ENCODE assay signal across 8 cellular contexts in the genomic region with DNA sequence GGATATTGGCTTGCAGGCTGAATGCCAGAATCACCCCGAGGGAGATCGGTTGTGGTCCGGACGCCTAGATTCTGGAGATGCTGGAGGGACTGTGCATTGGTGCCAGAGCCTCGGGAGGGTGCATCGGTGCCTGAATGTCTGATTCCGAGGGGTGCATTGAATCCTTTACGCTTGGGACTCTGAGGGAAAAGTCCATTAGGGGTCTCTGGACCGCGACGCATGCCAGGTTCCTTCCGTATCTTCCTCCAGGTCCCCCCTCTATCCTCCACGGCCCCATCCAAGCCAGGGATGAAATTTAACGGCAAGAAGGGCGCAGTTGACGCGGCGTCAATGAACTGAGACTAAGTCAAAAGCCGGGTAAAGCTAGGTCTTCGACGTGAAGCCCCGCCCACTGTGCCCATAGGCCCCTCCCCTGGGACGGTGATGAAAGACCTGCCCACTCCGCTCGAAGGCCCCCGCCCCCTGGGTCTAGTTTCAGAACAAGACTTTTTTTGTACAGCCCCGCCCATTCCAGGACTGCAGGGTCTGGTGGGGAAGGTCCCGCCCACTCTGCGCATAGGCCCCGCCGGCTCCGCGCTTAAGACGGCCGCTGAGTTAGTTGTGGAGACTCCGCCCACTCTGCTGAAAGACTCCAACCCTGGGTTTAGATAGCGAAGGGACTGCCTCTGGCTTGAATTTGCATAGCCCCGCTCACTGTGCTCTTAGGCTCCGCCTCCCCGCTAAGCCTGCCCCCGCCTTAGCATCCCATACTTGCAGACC. TPM values are rescaled to one million over a fixed set of nuclear protein-coding genes. Genes with fewer than 3 reads are reported as not detected.
DNase-seq lines count a peak whose midpoint lies in the region; ATAC-seq and TF ChIP-seq lines count a peak whose summit lies in the region.

No MANE protein-coding gene starts in this region.

- peak overlapping the region; percentile 94 for H3K27ac Mint-ChIP-seq in activated naive CD8-positive, alpha-beta T cell treated with anti-CD3 and anti-CD28 coated beads, Interleukin-2, amount 50 U/mL, for 24 hours

- H3K4me1 Mint-ChIP-seq in activated naive CD8-positive, alpha-beta T cell treated with anti-CD3 and anti-CD28 coated beads, Interleukin-2, amount 50 U/mL, for 24 hours, result peaks cover 22% of the 10 kb centered on the region

- H3K4me1 ChIP-seq in ovary (ENCODE audit: insufficient read depth), result peaks cover 5% of the 10 kb centered on the region
- H3K4me1 ChIP-seq in thymus (ENCODE audit: control insufficient read depth, insufficient read depth, low read length), result peaks cover 2% of the 10 kb centered on the region

- WGBS in ovary, 3 donors, result 0 to 1% (median 0%) methylated on average over 41 of the region's 41 CpGs
- WGBS in thymus, result 2% methylated on average over 41 of the region's 41 CpGs

- DNase-seq in GM03348 (ENCODE audit: low spot score) (peak; percentile 98), NCI-H1105 (lab: John Stamatoyannopoulos, UW) (peak; percentile 99), SW 1271 (lab: John Stamatoyannopoulos, UW) (peak; percentile 69 to 91), Right ventricle myocardium superior (peak; percentile 99), ovary (peak; percentile 98 to 100 (median 100))
- DNase-seq in activated naive CD8-positive, alpha-beta T cell treated with anti-CD3 and anti-CD28 coated beads, Interleukin-2, amount 50 U/mL, for 24 hours, result peak; percentile 97

- ATAC-seq in HG02588 (IDR thresholded peaks at IDR 0.05; ENCODE audit: unreplicated experiment) (peak; percentile 42), Right ventricle myocardium superior (ENCODE audit: poor library complexity) (peak; percentile 88)
- ATAC-seq in activated naive CD8-positive, alpha-beta T cell treated with anti-CD3 and anti-CD28 coated beads, Interleukin-2, amount 50 U/mL, for 24 hours, result peak; percentile 82

- peaks cover 18% of the 10 kb centered on the region for H3K36me3 Mint-ChIP-seq in activated naive CD8-positive, alpha-beta T cell treated with anti-CD3 and anti-CD28 coated beads, Interleukin-2, amount 50 U/mL, for 24 hours (ENCODE audit: low read depth)

- no peaks in the 10 kb centered on the region for H3K27me3 Mint-ChIP-seq in activated naive CD8-positive, alpha-beta T cell treated with anti-CD3 and anti-CD28 coated beads, Interleukin-2, amount 50 U/mL, for 24 hours

- H3K9me3 ChIP-seq in ovary (no peaks in the 10 kb centered on the region), thymus (ENCODE audit: control insufficient read depth) (no peaks in the 10 kb centered on the region)

- intact Hi-C loops in Right ventricle myocardium superior (cut with DNase I) (no loop called here), ovary (cut with DNase I) (loop anchor here in 1 of 4 donors (5.0 kb wide), 1 partner anchor 64 kb away; the partner anchor contains the start of genes IRGQ and ZNF576)

- H3K9me3 Mint-ChIP-seq in activated naive CD8-positive, alpha-beta T cell treated with anti-CD3 and anti-CD28 coated beads, Interleukin-2, amount 50 U/mL, for 24 hours, result peaks cover 5% of the 10 kb centered on the region

- H3K36me3 ChIP-seq in ovary (no peaks in the 10 kb centered on the region), thymus (ENCODE audit: control insufficient read depth, insufficient read depth) (peaks cover 26% of the 10 kb centered on the region)

- peak overlapping the region; percentile 65 for H3K4me3 ChIP-seq in ovary
- peak overlapping the region; percentile 75 for H3K4me3 ChIP-seq in thymus (ENCODE audit: low read length)

- TF ChIP-seq EP300 in ovary (IDR thresholded peaks at IDR 0.05), result peak; percentile 58

- peak overlapping the region; percentile 89 for H3K4me3 Mint-ChIP-seq in activated naive CD8-positive, alpha-beta T cell treated with anti-CD3 and anti-CD28 coated beads, Interleukin-2, amount 50 U/mL, for 24 hours

- H3K27me3 ChIP-seq in ovary, result no peaks in the 10 kb centered on the region
- no peaks in the 10 kb centered on the region for H3K27me3 ChIP-seq in thymus (ENCODE audit: control insufficient read depth, insufficient read depth)

- no peak for TF ChIP-seq CTCF in ovary (IDR thresholded peaks at IDR 0.05)

- no peak for TF ChIP-seq POLR2A in ovary (IDR thresholded peaks at IDR 0.05)

- H3K27ac ChIP-seq in ovary (peak overlapping the region; percentile 5 to 74), thymus (ENCODE audit: low read depth) (peak overlapping the region; percentile 93)

RNA-seq across cellular contexts. Expression of gene ZNF575, which starts 0.7 kb away (rescaled TPM):
- total RNA-seq in Right ventricle myocardium superior (1.5 TPM), ovary (1 to 10 TPM; 1.3 to 5.9 (median 3.9) TPM)
- polyA plus RNA-seq in ovary (1 to 10 TPM; 1.2 to 1.7 TPM), thymus (2.5 TPM)

RNA-seq across cellular contexts. Expression of gene ETHE1, which starts 6.7 kb away (rescaled TPM):
- total RNA-seq in Right ventricle myocardium superior, result 14.7 TPM
- total RNA-seq in ovary, result 10 to 100 TPM; 16.1 to 28.5 (median 22.5) TPM
- polyA plus RNA-seq in ovary, result 10 to 100 TPM; 25.0 to 28.7 TPM
- polyA plus RNA-seq in thymus, result 44.8 TPM

RNA-seq across cellular contexts. Expression of gene PHLDB3, which starts 29.2 kb away (rescaled TPM):
- total RNA-seq in Right ventricle myocardium superior (6.2 TPM), ovary (10 to 100 TPM; 14.5 to 29.7 (median 21.8) TPM)
- polyA plus RNA-seq in ovary (10 to 100 TPM in 1 of 2 donors, 1 to 10 TPM in 1; 1.4 to 14.7 TPM), thymus (37.9 TPM)

RNA-seq across cellular contexts. Expression of gene XRCC1, which starts 41.6 kb away (rescaled TPM):
- total RNA-seq in Right ventricle myocardium superior (12.4 TPM), ovary (10 to 100 TPM; 19.0 to 39.9 (median 28.4) TPM)
- polyA plus RNA-seq in ovary (10 to 100 TPM; 16.8 to 37.7 TPM), thymus (23.2 TPM)

RNA-seq across cellular contexts. Expression of gene PINLYP, which starts 41.9 kb away (rescaled TPM):
- total RNA-seq in Right ventricle myocardium superior, result 0.46 TPM
- total RNA-seq in ovary, result 10 to 100 TPM; 10.6 to 22.3 (median 17.7) TPM
- 10 to 100 TPM; 25.5 to 29.9 TPM for polyA plus RNA-seq in ovary
- polyA plus RNA-seq in thymus, result 12.3 TPM

Comparison
In these comparisons a context has a peak if more than half of its experiments do, and no peak if none do; other contexts are left out.
1. Peak in every context shown above with its lines: DNase-seq, ATAC-seq, H3K4me3 ChIP-seq and H3K27ac ChIP-seq.